ENCODE assay signal across 7 cellular contexts in genomic region chr4:146243141-146243882, GRCh38. TPM values are rescaled to one million over a fixed set of nuclear protein-coding genes. Genes with fewer than 3 reads are reported as not detected.
DNase-seq lines count a peak whose midpoint lies in the region; ATAC-seq and TF ChIP-seq lines count a peak whose summit lies in the region.

No MANE protein-coding gene starts in this region.

- H3K27ac ChIP-seq in SJCRH30 (no peak overlapping the region; the same call in 1 of the 2 replicates), lower lobe of right lung (peak overlapping the region; percentile 92), thoracic aorta (peak overlapping the region in 1 of 2 donors; percentile 61)

- POLR2A ChIA-PET in activated naive CD8-positive, alpha-beta T cell treated with anti-CD3 and anti-CD28 coated beads, Interleukin-2, amount 10 ng/mL, durations not matched to agents 7 days and 5 days (lab: Charles Lee), result no interaction called here

- ATAC-seq in GM18861 (IDR thresholded peaks at IDR 0.05; ENCODE audit: unreplicated experiment) (peak; percentile 81), HG02938 (IDR thresholded peaks at IDR 0.05; ENCODE audit: unreplicated experiment) (peak; percentile 80), lower lobe of right lung (peak; percentile 17 to 18), thoracic aorta (ENCODE audit: insufficient number of reproducible peaks, low FRiP score, low read depth) (no peak)
- ATAC-seq in activated naive CD8-positive, alpha-beta T cell treated with anti-CD3 and anti-CD28 coated beads, Interleukin-2, amount 10 ng/mL, durations not matched to agents 7 days and 5 days (ENCODE audit: low read depth), result peak; percentile 66

- DNase-seq in SJCRH30 (peak in 1 of 2 experiments; percentile 12), lower lobe of right lung (peak; percentile 61), thoracic aorta (ENCODE audit: low spot score) (no peak), HT-29 (ENCODE audit: low spot score) (no peak)
- DNase-seq in activated naive CD8-positive, alpha-beta T cell treated with anti-CD3 and anti-CD28 coated beads, Interleukin-2, amount 10 ng/mL, durations not matched to agents 7 days and 5 days, result peak; percentile 69

- H3K4me3 ChIP-seq in SJCRH30, result peak overlapping the region; percentile 56
- H3K4me3 ChIP-seq in lower lobe of right lung, result no peak overlapping the region
- H3K4me3 ChIP-seq in thoracic aorta, result no peak overlapping the region

- H3K36me3 ChIP-seq in SJCRH30 (no peaks in the 10 kb centered on the region), lower lobe of right lung (no peaks in the 10 kb centered on the region), thoracic aorta (no peaks in the 10 kb centered on the region)

- H3K9me3 ChIP-seq in SJCRH30 (replicated peaks) (no peaks in the 10 kb centered on the region), lower lobe of right lung (no peaks in the 10 kb centered on the region), thoracic aorta (no peaks in the 10 kb centered on the region)

- peak overlapping the region; percentile 31 for H3K27ac Mint-ChIP-seq in activated naive CD8-positive, alpha-beta T cell treated with anti-CD3 and anti-CD28 coated beads, Interleukin-2, amount 10 ng/mL, durations not matched to agents 7 days and 5 days

- no peaks in the 10 kb centered on the region for H3K36me3 Mint-ChIP-seq in activated naive CD8-positive, alpha-beta T cell treated with anti-CD3 and anti-CD28 coated beads, Interleukin-2, amount 10 ng/mL, durations not matched to agents 7 days and 5 days

- no peaks in the 10 kb centered on the region for H3K27me3 Mint-ChIP-seq in activated naive CD8-positive, alpha-beta T cell treated with anti-CD3 and anti-CD28 coated beads, Interleukin-2, amount 10 ng/mL, durations not matched to agents 7 days and 5 days

- intact Hi-C loops in lower lobe of right lung (cut with DNase I), result no loop called here

- peak; percentile 54 for TF ChIP-seq CTCF in lower lobe of right lung (IDR thresholded peaks at IDR 0.05)
- TF ChIP-seq CTCF in thoracic aorta (IDR thresholded peaks at IDR 0.05), result peak; percentile 20

- no peaks in the 10 kb centered on the region for H3K9me3 Mint-ChIP-seq in activated naive CD8-positive, alpha-beta T cell treated with anti-CD3 and anti-CD28 coated beads, Interleukin-2, amount 10 ng/mL, durations not matched to agents 7 days and 5 days

- H3K4me1 Mint-ChIP-seq in activated naive CD8-positive, alpha-beta T cell treated with anti-CD3 and anti-CD28 coated beads, Interleukin-2, amount 10 ng/mL, durations not matched to agents 7 days and 5 days, result peaks cover 8% of the 10 kb centered on the region

- H3K4me1 ChIP-seq in SJCRH30 (peaks cover 3% of the 10 kb centered on the region; the same call in 1 of the 2 replicates), lower lobe of right lung (peaks cover 40% of the 10 kb centered on the region), thoracic aorta (ENCODE audit: control insufficient read depth in 1 of 2, low read depth in 2 of 2) (peaks cover 24 to 46% of the 10 kb centered on the region in 2 donors)

- H3K4me3 Mint-ChIP-seq in activated naive CD8-positive, alpha-beta T cell treated with anti-CD3 and anti-CD28 coated beads, Interleukin-2, amount 10 ng/mL, durations not matched to agents 7 days and 5 days, result peak overlapping the region; percentile 67

- H3K27me3 ChIP-seq in SJCRH30, result no peaks in the 10 kb centered on the region
- H3K27me3 ChIP-seq in lower lobe of right lung (ENCODE audit: low read depth), result no peaks in the 10 kb centered on the region
- no peaks in the 10 kb centered on the region for H3K27me3 ChIP-seq in thoracic aorta (replicated peaks; ENCODE audit: insufficient read depth)

RNA-seq across cellular contexts. Expression of gene REELD1, which starts 29.0 kb away (rescaled TPM):
- total RNA-seq in SJCRH30 (2014; rRNA removed; shearing (Covaris generic)), result not detected in 2 replicates
- under 1 TPM; 0.28 to 0.55 TPM for total RNA-seq in activated naive CD8-positive, alpha-beta T cell treated with anti-CD3 and anti-CD28 coated beads, Interleukin-2, amount 10 ng/mL, durations not matched to agents 7 days and 5 days
- total RNA-seq in lower lobe of right lung (0.35 TPM), thoracic aorta (1 to 10 TPM in 1 of 2 donors, not detected in 1; 1.1 TPM)
- total RNA-seq in HT-29 (2014; rRNA removed; shearing (Covaris generic)), result not detected in 2 replicates

Comparison
In these comparisons a context has a peak if more than half of its experiments do, and no peak if none do; other contexts are left out.
1. DNase-seq: peak in activated naive CD8-positive, alpha-beta T cell treated with anti-CD3 and anti-CD28 coated beads, Interleukin-2, amount 10 ng/mL, durations not matched to agents 7 days and 5 days (single experiment) and lower lobe of right lung (single experiment); none in thoracic aorta (single experiment) and HT-29 (single experiment).